In the genomic region with DNA sequence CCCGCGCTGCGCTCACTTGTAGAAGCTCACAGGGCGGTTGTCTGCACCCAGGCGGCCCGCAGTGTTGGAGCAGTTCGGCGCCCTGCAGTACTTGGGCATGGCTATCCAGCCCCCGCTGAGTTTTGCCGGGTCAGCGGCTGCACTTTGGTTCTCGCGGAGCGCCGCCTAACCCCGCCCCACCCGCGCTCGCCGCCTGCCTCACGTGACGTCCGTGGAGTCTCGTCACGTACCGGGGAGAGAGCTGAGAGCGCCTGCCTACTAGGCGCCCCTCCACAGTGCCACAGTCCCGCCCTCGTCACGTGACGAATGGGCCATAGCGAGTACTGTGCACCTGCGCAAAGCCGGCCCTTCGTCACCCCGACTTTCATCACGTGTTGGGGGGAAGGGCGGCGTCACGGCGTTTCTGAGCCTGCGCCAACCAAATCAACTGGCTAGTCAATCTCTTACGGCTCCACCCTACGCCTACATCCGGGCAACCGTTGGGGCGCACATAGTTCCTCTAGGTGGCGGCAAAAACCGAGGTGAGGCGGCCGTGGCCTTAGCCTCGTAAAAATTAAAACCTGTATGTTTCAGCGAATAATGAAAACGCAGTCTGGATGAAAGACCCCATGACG, we compare ENCODE assay signal across 1 cellular context.
TF ChIP-seq lines count a peak whose summit lies in the region.

THAP8 (minus strand) TSS at position 167 of the 614 bp plus-strand sequence; CDS start at position 99, 68 bp downstream.

TF ChIP-seq in K562, 482 proteins besides CTCF, POLR2A, EP300 and RAD21 (continued from another document and continues in another):
- TF ChIP-seq ID3 (CRISPR knock-in tag; IDR thresholded peaks at IDR 0.05) = no peak
- TF ChIP-seq ID3 (tag; IDR thresholded peaks at IDR 0.05) = peak; percentile 50; the same call in 1 of the 2 replicates
- TF ChIP-seq ZBTB8A (IDR thresholded peaks at IDR 0.05; ENCODE audit: partially characterized antibody) = no peak
- no peak for TF ChIP-seq ZNF311 (CRISPR knock-in tag; IDR thresholded peaks at IDR 0.05)
- TF ChIP-seq CREB5 (CRISPR knock-in tag; IDR thresholded peaks at IDR 0.05) = no peak
- TF ChIP-seq, protein P1, sequence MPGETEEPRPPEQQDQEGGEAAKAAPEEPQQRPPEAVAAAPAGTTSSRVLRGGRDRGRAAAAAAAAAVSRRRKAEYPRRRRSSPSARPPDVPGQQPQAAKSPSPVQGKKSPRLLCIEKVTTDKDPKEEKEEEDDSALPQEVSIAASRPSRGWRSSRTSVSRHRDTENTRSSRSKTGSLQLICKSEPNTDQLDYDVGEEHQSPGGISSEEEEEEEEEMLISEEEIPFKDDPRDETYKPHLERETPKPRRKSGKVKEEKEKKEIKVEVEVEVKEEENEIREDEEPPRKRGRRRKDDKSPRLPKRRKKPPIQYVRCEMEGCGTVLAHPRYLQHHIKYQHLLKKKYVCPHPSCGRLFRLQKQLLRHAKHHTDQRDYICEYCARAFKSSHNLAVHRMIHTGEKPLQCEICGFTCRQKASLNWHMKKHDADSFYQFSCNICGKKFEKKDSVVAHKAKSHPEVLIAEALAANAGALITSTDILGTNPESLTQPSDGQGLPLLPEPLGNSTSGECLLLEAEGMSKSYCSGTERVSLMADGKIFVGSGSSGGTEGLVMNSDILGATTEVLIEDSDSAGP (CRISPR knock-in tag; IDR thresholded peaks at IDR 0.05) = no peak
- TF ChIP-seq ZNF785 (CRISPR knock-in tag; IDR thresholded peaks at IDR 0.05) = no peak
- TF ChIP-seq POLR3A (IDR thresholded peaks at IDR 0.05; ENCODE audit: borderline replicate concordance, extremely low read depth, insufficient read depth, insufficient read length) = no peak
- peak; percentile 52; the same call in 1 of the 2 replicates for TF ChIP-seq ATF1 (CRISPR knock-in tag; IDR thresholded peaks at IDR 0.05)
- TF ChIP-seq ATF1 (tag; IDR thresholded peaks at IDR 0.05) = peak; percentile 98
- TF ChIP-seq, protein P2, sequence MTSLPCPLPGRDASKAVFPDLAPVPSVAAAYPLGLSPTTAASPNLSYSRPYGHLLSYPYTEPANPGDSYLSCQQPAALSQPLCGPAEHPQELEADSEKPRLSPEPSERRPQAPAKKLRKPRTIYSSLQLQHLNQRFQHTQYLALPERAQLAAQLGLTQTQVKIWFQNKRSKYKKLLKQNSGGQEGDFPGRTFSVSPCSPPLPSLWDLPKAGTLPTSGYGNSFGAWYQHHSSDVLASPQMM (CRISPR knock-in tag; IDR thresholded peaks at IDR 0.05) = no peak
- TF ChIP-seq ARID3B (CRISPR knock-in tag; IDR thresholded peaks at IDR 0.05; ENCODE audit: borderline replicate concordance) = no peak
- TF ChIP-seq ZNF766 (CRISPR knock-in tag; conservative IDR thresholded peaks at IDR 0.05) = peak; percentile 78
- TF ChIP-seq, protein P3, sequence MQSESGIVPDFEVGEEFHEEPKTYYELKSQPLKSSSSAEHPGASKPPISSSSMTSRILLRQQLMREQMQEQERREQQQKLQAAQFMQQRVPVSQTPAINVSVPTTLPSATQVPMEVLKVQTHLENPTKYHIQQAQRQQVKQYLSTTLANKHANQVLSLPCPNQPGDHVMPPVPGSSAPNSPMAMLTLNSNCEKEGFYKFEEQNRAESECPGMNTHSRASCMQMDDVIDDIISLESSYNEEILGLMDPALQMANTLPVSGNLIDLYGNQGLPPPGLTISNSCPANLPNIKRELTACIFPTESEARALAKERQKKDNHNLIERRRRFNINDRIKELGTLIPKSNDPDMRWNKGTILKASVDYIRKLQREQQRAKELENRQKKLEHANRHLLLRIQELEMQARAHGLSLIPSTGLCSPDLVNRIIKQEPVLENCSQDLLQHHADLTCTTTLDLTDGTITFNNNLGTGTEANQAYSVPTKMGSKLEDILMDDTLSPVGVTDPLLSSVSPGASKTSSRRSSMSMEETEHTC (IDR thresholded peaks at IDR 0.05) = peak; percentile 98
- TF ChIP-seq, protein P4, sequence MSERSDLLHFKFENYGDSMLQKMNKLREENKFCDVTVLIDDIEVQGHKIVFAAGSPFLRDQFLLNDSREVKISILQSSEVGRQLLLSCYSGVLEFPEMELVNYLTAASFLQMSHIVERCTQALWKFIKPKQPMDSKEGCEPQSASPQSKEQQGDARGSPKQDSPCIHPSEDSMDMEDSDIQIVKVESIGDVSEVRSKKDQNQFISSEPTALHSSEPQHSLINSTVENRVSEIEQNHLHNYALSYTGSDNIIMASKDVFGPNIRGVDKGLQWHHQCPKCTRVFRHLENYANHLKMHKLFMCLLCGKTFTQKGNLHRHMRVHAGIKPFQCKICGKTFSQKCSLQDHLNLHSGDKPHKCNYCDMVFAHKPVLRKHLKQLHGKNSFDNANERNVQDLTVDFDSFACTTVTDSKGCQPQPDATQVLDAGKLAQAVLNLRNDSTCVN (CRISPR knock-in tag; IDR thresholded peaks at IDR 0.05) = no peak
- TF ChIP-seq CBFA2T2 (conservative IDR thresholded peaks at IDR 0.05) = peak; percentile 95
- no peak for TF ChIP-seq TAF15 (IDR thresholded peaks at IDR 0.05; ENCODE audit: low read depth, low read length)
- 0 out of 2 replicates have a peak, but pooled peaks have one; percentile 47 for TF ChIP-seq TAF7 (tag; IDR thresholded peaks at IDR 0.05)
- peak; percentile 93 for TF ChIP-seq ATF7 (IDR thresholded peaks at IDR 0.05)
- no peak for TF ChIP-seq BRCA1 (IDR thresholded peaks at IDR 0.05)
- TF ChIP-seq BRCA1 (CRISPR knock-in tag; IDR thresholded peaks at IDR 0.05) = no peak
- TF ChIP-seq ZNF232 (CRISPR knock-in tag; IDR thresholded peaks at IDR 0.05) = 0 out of 2 replicates have a peak, but pooled peaks have one; percentile 28
- TF ChIP-seq CREBBP (IDR thresholded peaks at IDR 0.05; ENCODE audit: low read depth, low read length) = no peak
- TF ChIP-seq FOXK2 (conservative IDR thresholded peaks at IDR 0.05 in 1 of 2, IDR thresholded peaks at IDR 0.05 in 1 of 2; ENCODE audit: low read depth in 2 of 2) = peak; percentile 70 to 95; a peak in 3 of 4 replicates
- TF ChIP-seq EZH2 (IDR thresholded peaks at IDR 0.05; ENCODE audit: borderline replicate concordance, low read depth, low read length) = no peak
- no peak for TF ChIP-seq RBM22 (IDR thresholded peaks at IDR 0.05; ENCODE audit: low read depth, low read length, poor library complexity, severe bottlenecking)
- peak; percentile 80; the same call in 1 of the 2 replicates for TF ChIP-seq SAFB (IDR thresholded peaks at IDR 0.05; ENCODE audit: borderline replicate concordance, low read depth, low read length)
- TF ChIP-seq ZNF263 (CRISPR knock-in tag; IDR thresholded peaks at IDR 0.05; ENCODE audit: borderline replicate concordance) = no peak; the same call in 1 of the 2 replicates
- TF ChIP-seq, protein P5, sequence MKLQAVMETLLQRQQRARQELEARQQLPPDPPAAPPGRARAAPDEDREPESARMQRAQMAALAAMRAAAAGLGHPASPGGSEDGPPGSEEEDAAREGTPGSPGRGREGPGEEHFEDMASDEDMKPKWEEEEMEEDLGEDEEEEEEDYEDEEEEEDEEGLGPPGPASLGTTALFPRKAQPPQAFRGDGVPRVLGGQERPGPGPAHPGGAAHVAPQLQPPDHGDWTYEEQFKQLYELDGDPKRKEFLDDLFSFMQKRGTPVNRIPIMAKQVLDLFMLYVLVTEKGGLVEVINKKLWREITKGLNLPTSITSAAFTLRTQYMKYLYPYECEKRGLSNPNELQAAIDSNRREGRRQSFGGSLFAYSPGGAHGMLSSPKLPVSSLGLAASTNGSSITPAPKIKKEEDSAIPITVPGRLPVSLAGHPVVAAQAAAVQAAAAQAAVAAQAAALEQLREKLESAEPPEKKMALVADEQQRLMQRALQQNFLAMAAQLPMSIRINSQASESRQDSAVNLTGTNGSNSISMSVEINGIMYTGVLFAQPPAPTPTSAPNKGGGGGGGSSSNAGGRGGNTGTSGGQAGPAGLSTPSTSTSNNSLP (IDR thresholded peaks at IDR 0.05; ENCODE audit: borderline replicate concordance, low read depth, low read length) = no peak
- no peak for TF ChIP-seq NELFE (IDR thresholded peaks at IDR 0.05; ENCODE audit: insufficient read depth, insufficient read length)
- TF ChIP-seq SAP30 (IDR thresholded peaks at IDR 0.05; ENCODE audit: borderline replicate concordance, insufficient read depth, low read depth, low read length, poor library complexity, severe bottlenecking) = no peak
- peak in 1 of 2 experiments; percentile 22; a peak in 1 of 4 replicates for TF ChIP-seq TEAD1 (CRISPR knock-in tag; IDR thresholded peaks at IDR 0.05)
- TF ChIP-seq DEAF1 (CRISPR knock-in tag; IDR thresholded peaks at IDR 0.05) = no peak
- TF ChIP-seq POLR3G (IDR thresholded peaks at IDR 0.05; ENCODE audit: extremely low read depth, insufficient read length, insufficient replicate concordance) = no peak
- TF ChIP-seq DDX20 (tag; IDR thresholded peaks at IDR 0.05; ENCODE audit: low read depth) = no peak
- no peak for TF ChIP-seq NR3C1 (CRISPR knock-in tag; IDR thresholded peaks at IDR 0.05)
- peak; percentile 69; the same call in 1 of the 2 replicates for TF ChIP-seq CTBP1 (IDR thresholded peaks at IDR 0.05; ENCODE audit: borderline replicate concordance)
- no peak for TF ChIP-seq ZNF696 (CRISPR knock-in tag; conservative IDR thresholded peaks at IDR 0.05)
- TF ChIP-seq SRF (CRISPR knock-in tag; IDR thresholded peaks at IDR 0.05) = no peak; a peak in 2 of 4 replicates
- TF ChIP-seq ZNF77 (CRISPR knock-in tag; IDR thresholded peaks at IDR 0.05) = no peak
- no peak for TF ChIP-seq ZNF398 (CRISPR knock-in tag; IDR thresholded peaks at IDR 0.05)
- TF ChIP-seq SMC3 (conservative IDR thresholded peaks at IDR 0.05; ENCODE audit: insufficient read depth, low read depth, low read length) = no peak
- no peak for TF ChIP-seq SMAD1 (IDR thresholded peaks at IDR 0.05; ENCODE audit: low read depth, low read length, partially characterized antibody)
- no peak for TF ChIP-seq HIVEP1 (CRISPR knock-in tag; IDR thresholded peaks at IDR 0.05)
